In the genomic region with DNA sequence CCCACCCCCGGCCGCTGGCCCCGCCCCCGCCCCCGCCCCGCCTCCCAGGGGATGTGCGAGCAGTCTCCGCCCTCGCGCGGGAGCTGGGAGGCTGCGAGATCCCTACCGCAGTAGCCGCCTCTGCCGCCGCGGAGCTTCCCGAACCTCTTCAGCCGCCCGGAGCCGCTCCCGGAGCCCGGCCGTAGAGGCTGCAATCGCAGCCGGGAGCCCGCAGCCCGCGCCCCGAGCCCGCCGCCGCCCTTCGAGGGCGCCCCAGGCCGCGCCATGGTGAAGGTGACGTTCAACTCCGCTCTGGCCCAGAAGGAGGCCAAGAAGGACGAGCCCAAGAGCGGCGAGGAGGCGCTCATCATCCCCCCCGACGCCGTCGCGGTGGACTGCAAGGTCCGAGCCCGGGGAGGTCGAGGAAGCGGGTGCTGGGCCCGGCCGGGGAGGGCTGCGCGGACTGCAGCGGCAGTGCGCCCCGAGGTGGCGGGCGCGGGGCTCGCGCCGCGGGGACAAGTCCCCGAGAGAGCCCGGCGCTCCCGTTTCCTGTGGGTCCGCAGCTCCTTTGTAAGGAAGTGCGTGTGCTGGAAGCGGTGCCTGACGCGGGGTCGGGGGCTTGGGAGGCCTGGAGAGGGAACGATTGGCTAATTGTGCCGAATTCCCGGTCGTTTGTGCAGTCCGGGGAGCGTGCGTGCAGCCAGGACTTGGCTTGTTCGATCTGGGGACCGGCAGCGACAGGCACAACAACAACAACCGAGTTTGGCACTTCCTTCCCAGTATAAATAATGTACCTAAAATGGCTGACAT, we compare ENCODE assay signal across 1 cellular context.
TF ChIP-seq lines count a peak whose summit lies in the region.

A gene (plus strand): TSS at position 110 of the 789 bp plus-strand sequence. CDS start 155 bp downstream, at position 265.

TF ChIP-seq in K562, 482 proteins besides CTCF, POLR2A, EP300 and RAD21 (continued from another document and continues in another):
- TF ChIP-seq, protein P1, sequence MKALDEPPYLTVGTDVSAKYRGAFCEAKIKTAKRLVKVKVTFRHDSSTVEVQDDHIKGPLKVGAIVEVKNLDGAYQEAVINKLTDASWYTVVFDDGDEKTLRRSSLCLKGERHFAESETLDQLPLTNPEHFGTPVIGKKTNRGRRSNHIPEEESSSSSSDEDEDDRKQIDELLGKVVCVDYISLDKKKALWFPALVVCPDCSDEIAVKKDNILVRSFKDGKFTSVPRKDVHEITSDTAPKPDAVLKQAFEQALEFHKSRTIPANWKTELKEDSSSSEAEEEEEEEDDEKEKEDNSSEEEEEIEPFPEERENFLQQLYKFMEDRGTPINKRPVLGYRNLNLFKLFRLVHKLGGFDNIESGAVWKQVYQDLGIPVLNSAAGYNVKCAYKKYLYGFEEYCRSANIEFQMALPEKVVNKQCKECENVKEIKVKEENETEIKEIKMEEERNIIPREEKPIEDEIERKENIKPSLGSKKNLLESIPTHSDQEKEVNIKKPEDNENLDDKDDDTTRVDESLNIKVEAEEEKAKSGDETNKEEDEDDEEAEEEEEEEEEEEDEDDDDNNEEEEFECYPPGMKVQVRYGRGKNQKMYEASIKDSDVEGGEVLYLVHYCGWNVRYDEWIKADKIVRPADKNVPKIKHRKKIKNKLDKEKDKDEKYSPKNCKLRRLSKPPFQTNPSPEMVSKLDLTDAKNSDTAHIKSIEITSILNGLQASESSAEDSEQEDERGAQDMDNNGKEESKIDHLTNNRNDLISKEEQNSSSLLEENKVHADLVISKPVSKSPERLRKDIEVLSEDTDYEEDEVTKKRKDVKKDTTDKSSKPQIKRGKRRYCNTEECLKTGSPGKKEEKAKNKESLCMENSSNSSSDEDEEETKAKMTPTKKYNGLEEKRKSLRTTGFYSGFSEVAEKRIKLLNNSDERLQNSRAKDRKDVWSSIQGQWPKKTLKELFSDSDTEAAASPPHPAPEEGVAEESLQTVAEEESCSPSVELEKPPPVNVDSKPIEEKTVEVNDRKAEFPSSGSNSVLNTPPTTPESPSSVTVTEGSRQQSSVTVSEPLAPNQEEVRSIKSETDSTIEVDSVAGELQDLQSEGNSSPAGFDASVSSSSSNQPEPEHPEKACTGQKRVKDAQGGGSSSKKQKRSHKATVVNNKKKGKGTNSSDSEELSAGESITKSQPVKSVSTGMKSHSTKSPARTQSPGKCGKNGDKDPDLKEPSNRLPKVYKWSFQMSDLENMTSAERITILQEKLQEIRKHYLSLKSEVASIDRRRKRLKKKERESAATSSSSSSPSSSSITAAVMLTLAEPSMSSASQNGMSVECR (CRISPR knock-in tag; IDR thresholded peaks at IDR 0.05), result 0 out of 2 replicates have a peak, but pooled peaks have one; percentile 47
- TF ChIP-seq ZNF316 (IDR thresholded peaks at IDR 0.05) (no peak), CEBPG (CRISPR knock-in tag; IDR thresholded peaks at IDR 0.05) (no peak), CEBPG (tag; conservative IDR thresholded peaks at IDR 0.05 in 1 of 2, IDR thresholded peaks at IDR 0.05 in 1 of 2) (no peak), LARP7 (IDR thresholded peaks at IDR 0.05) (no peak), MAFG (tag; conservative IDR thresholded peaks at IDR 0.05) (no peak), TBP (optimal IDR thresholded peaks at IDR 0.05; ENCODE audit: low read depth, low read length) (peak; percentile 69), FIP1L1 (IDR thresholded peaks at IDR 0.05; ENCODE audit: low read depth, low read length, poor library complexity, severe bottlenecking) (peak; percentile 62), MAZ (CRISPR knock-in tag; conservative IDR thresholded peaks at IDR 0.05 in 1 of 2, IDR thresholded peaks at IDR 0.05 in 1 of 2) (peak in 1 of 2 experiments; percentile 83; a peak in 2 of 4 replicates), RBBP5 (IDR thresholded peaks at IDR 0.05; ENCODE audit: borderline replicate concordance, insufficient read depth, low read length, poor library complexity, severe bottlenecking) (peak; percentile 86), ZNF445 (CRISPR knock-in tag; IDR thresholded peaks at IDR 0.05; ENCODE audit: low read depth) (no peak), BCL6 (CRISPR knock-in tag; IDR thresholded peaks at IDR 0.05) (no peak), ARHGAP35 (IDR thresholded peaks at IDR 0.05; ENCODE audit: partially characterized antibody) (no peak), FOSL1 (tag; conservative IDR thresholded peaks at IDR 0.05) (peak; percentile 30; the same call in 1 of the 2 replicates), PCBP1 (IDR thresholded peaks at IDR 0.05; ENCODE audit: low read depth, low read length, poor library complexity, severe bottlenecking) (peak; percentile 33), HNRNPK (IDR thresholded peaks at IDR 0.05; ENCODE audit: low read depth, low read length, poor library complexity, severe bottlenecking) (no peak), MCM2 (IDR thresholded peaks at IDR 0.05; ENCODE audit: low read depth) (no peak), MCM5 (IDR thresholded peaks at IDR 0.05; ENCODE audit: low read depth) (no peak), TRIM24 (IDR thresholded peaks at IDR 0.05) (no peak), U2AF1 (optimal IDR thresholded peaks at IDR 0.05; ENCODE audit: low read depth, low read length) (peak; percentile 46), BDP1 (IDR thresholded peaks at IDR 0.05; ENCODE audit: insufficient read depth, insufficient read length) (no peak), ZNF41 (CRISPR knock-in tag; conservative IDR thresholded peaks at IDR 0.05) (no peak), RBM22 (IDR thresholded peaks at IDR 0.05; ENCODE audit: low read depth, low read length, poor library complexity, severe bottlenecking) (peak; percentile 21), YBX1 (IDR thresholded peaks at IDR 0.05) (no peak), OTX1 (CRISPR knock-in tag; IDR thresholded peaks at IDR 0.05) (no peak), RCOR1 (IDR thresholded peaks at IDR 0.05; ENCODE audit: borderline replicate concordance in 1 of 2, low read depth in 2 of 2, low read length in 2 of 2) (no peak), TARDBP (IDR thresholded peaks at IDR 0.05) (0 out of 2 replicates have a peak, but pooled peaks have one; percentile 28)
- TF ChIP-seq, protein P2, sequence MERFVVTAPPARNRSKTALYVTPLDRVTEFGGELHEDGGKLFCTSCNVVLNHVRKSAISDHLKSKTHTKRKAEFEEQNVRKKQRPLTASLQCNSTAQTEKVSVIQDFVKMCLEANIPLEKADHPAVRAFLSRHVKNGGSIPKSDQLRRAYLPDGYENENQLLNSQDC (CRISPR knock-in tag; IDR thresholded peaks at IDR 0.05), result no peak
- TF ChIP-seq, protein P3, sequence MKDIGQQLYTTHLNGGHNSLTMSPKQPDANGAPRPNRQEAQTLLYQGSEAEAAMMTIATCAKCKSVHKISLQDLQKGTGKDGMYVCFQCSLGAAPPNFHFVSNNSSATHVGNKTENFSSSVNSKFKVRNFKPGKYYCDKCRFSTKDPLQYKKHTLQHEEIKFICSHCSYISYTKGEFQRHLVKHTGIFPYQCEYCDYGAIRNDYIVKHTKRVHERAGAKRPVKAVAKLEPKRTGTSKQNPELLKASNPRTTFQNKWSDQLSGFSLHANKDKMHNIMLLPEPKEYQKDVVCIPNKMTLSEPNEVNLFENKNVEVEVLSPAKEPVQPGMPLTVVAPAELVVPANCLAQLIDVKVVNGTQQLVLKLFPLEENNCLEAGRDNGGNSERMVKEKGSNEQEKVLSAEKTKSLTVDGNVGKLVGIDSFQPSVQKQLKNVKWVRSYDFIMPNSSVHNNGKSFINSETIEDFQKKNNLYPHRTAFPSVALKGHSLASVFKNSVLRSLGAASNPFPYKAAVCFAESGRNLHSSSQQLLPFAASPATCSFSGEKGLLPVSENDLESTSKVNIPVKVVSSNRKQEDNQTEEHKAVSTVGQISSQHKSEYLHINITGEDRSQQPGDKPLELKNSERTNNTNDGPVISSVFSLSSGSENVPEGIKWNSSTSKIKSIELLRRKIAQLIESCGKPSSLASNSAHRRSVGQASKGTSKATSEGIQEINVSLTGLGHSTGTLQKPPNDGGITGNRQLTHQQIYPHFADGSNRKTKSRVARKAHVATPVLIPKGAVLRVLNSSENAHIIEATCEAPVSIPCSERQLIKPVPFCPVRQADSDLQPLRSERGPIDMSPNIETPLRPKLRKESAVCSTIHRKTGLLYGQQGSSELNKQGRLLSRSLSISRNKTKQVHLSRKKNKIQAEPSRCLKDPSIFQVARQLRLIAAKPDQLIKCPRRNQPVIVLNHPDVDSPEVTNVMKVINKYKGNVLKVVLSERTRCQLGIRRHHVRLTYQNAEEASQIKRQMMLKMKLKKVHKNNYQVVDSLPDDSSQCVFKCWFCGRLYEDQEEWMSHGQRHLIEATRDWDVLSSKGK (CRISPR knock-in tag; IDR thresholded peaks at IDR 0.05), result no peak
- TF ChIP-seq, protein P4, sequence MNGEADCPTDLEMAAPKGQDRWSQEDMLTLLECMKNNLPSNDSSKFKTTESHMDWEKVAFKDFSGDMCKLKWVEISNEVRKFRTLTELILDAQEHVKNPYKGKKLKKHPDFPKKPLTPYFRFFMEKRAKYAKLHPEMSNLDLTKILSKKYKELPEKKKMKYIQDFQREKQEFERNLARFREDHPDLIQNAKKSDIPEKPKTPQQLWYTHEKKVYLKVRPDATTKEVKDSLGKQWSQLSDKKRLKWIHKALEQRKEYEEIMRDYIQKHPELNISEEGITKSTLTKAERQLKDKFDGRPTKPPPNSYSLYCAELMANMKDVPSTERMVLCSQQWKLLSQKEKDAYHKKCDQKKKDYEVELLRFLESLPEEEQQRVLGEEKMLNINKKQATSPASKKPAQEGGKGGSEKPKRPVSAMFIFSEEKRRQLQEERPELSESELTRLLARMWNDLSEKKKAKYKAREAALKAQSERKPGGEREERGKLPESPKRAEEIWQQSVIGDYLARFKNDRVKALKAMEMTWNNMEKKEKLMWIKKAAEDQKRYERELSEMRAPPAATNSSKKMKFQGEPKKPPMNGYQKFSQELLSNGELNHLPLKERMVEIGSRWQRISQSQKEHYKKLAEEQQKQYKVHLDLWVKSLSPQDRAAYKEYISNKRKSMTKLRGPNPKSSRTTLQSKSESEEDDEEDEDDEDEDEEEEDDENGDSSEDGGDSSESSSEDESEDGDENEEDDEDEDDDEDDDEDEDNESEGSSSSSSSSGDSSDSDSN (IDR thresholded peaks at IDR 0.05; ENCODE audit: borderline replicate concordance in 1 of 2, low read depth in 2 of 2, low read length in 2 of 2), result peak; percentile 72 to 82; a peak in 3 of 4 replicates
- TF ChIP-seq, protein P5, sequence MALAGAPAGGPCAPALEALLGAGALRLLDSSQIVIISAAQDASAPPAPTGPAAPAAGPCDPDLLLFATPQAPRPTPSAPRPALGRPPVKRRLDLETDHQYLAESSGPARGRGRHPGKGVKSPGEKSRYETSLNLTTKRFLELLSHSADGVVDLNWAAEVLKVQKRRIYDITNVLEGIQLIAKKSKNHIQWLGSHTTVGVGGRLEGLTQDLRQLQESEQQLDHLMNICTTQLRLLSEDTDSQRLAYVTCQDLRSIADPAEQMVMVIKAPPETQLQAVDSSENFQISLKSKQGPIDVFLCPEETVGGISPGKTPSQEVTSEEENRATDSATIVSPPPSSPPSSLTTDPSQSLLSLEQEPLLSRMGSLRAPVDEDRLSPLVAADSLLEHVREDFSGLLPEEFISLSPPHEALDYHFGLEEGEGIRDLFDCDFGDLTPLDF (CRISPR knock-in tag; IDR thresholded peaks at IDR 0.05), result 0 out of 2 replicates have a peak, but pooled peaks have one; percentile 34
- TF ChIP-seq, protein P6, sequence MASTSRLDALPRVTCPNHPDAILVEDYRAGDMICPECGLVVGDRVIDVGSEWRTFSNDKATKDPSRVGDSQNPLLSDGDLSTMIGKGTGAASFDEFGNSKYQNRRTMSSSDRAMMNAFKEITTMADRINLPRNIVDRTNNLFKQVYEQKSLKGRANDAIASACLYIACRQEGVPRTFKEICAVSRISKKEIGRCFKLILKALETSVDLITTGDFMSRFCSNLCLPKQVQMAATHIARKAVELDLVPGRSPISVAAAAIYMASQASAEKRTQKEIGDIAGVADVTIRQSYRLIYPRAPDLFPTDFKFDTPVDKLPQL (IDR thresholded peaks at IDR 0.05; ENCODE audit: extremely low read depth, insufficient read length), result no peak
- TF ChIP-seq, protein P7, sequence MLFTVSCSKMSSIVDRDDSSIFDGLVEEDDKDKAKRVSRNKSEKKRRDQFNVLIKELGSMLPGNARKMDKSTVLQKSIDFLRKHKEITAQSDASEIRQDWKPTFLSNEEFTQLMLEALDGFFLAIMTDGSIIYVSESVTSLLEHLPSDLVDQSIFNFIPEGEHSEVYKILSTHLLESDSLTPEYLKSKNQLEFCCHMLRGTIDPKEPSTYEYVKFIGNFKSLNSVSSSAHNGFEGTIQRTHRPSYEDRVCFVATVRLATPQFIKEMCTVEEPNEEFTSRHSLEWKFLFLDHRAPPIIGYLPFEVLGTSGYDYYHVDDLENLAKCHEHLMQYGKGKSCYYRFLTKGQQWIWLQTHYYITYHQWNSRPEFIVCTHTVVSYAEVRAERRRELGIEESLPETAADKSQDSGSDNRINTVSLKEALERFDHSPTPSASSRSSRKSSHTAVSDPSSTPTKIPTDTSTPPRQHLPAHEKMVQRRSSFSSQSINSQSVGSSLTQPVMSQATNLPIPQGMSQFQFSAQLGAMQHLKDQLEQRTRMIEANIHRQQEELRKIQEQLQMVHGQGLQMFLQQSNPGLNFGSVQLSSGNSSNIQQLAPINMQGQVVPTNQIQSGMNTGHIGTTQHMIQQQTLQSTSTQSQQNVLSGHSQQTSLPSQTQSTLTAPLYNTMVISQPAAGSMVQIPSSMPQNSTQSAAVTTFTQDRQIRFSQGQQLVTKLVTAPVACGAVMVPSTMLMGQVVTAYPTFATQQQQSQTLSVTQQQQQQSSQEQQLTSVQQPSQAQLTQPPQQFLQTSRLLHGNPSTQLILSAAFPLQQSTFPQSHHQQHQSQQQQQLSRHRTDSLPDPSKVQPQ (CRISPR knock-in tag; IDR thresholded peaks at IDR 0.05; ENCODE audit: borderline replicate concordance), result no peak
- TF ChIP-seq, protein P8, sequence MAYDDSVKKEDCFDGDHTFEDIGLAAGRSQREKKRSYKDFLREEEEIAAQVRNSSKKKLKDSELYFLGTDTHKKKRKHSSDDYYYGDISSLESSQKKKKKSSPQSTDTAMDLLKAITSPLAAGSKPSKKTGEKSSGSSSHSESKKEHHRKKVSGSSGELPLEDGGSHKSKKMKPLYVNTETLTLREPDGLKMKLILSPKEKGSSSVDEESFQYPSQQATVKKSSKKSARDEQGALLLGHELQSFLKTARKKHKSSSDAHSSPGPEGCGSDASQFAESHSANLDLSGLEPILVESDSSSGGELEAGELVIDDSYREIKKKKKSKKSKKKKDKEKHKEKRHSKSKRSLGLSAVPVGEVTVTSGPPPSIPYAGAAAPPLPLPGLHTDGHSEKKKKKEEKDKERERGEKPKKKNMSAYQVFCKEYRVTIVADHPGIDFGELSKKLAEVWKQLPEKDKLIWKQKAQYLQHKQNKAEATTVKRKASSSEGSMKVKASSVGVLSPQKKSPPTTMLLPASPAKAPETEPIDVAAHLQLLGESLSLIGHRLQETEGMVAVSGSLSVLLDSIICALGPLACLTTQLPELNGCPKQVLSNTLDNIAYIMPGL (CRISPR knock-in tag; IDR thresholded peaks at IDR 0.05), result peak; percentile 64; the same call in 1 of the 2 replicates
